In genomic region chr2:61906187-61906470, GRCh38 we compare ENCODE assay signal across 8 cellular contexts. TPM values are rescaled to one million over a fixed set of nuclear protein-coding genes. Genes with fewer than 3 reads are reported as not detected.
DNase-seq lines count a peak whose midpoint lies in the region; ATAC-seq, FAIRE-seq and TF ChIP-seq lines count a peak whose summit lies in the region.

No MANE protein-coding gene starts in this region.

- peak overlapping the region; percentile 74 to 96 for H3K4me3 ChIP-seq in SK-N-SH (ENCODE audit: low read depth in 2 of 2, low read length in 1 of 2)
- H3K4me3 ChIP-seq in heart left ventricle = peak overlapping the region; percentile 57 to 90 (median 76)
- H3K4me3 ChIP-seq in small intestine (ENCODE audit: low read depth in 1 of 2, low read length in 2 of 2) = peak overlapping the region; percentile 60 to 83

- TF ChIP-seq POLR2A in heart left ventricle (IDR thresholded peaks at IDR 0.05) = no peak

- H3K36me3 Mint-ChIP-seq in activated CD4-positive, alpha-beta T cell treated with anti-CD3 and anti-CD28 coated beads for 36 hours (ENCODE audit: low read depth) = no peaks in the 10 kb centered on the region

- TF ChIP-seq EP300 in SK-N-SH (IDR thresholded peaks at IDR 0.05; ENCODE audit: borderline replicate concordance in 1 of 2, low read depth in 1 of 2, low read length in 1 of 2) = no peak

- peaks cover 12% of the 10 kb centered on the region for H3F3A ChIP-seq in SK-N-SH (replicated peaks; ENCODE audit: insufficient read depth)

- DNase-seq in activated CD4-positive, alpha-beta T cell treated with anti-CD3 and anti-CD28 coated beads for 36 hours = peak; percentile 10
- no peak for DNase-seq in activated CD4-positive, alpha-beta T cell treated with anti-CD3 and anti-CD28 coated beads, Interleukin-2, amount 50 U/mL, for 1 hour
- DNase-seq in SK-N-SH (no peak), heart left ventricle (no peak), small intestine (no peak)
- DNase-seq in NK-92 treated with Interleukin-12 subunit alpha and Interleukin-12 subunit beta, amount 100 ng/mL, for 24 hours (lab: John Stamatoyannopoulos, UW) = no peak
- DNase-seq in stimulated activated CD8-positive, alpha-beta memory T cell treated with anti-CD3 and anti-CD28 coated beads, Interleukin-4, amount 100 ng/mL, for 48 hours = no peak

- H3K27me3 ChIP-seq in SK-N-SH (ENCODE audit: insufficient read depth) (no peaks in the 10 kb centered on the region), heart left ventricle (no peaks in the 10 kb centered on the region), small intestine (ENCODE audit: control insufficient read depth in 2 of 2, insufficient read depth in 2 of 2, low read length in 2 of 2) (no peaks in the 10 kb centered on the region)

- ATAC-seq in activated CD4-positive, alpha-beta T cell treated with anti-CD3 and anti-CD28 coated beads for 36 hours = no peak
- ATAC-seq in heart left ventricle = peak in 2 of 4 donors; percentile 2 to 9
- no peak for ATAC-seq in GM21526 (IDR thresholded peaks at IDR 0.05; ENCODE audit: low FRiP score, unreplicated experiment)

- H3K36me3 ChIP-seq in SK-N-SH (replicated peaks in 1 of 2; ENCODE audit: control insufficient read depth in 1 of 2, insufficient read depth in 2 of 2, low read length in 1 of 2) = no peaks in the 10 kb centered on the region
- H3K36me3 ChIP-seq in heart left ventricle = no peaks in the 10 kb centered on the region
- no peaks in the 10 kb centered on the region for H3K36me3 ChIP-seq in small intestine (ENCODE audit: control insufficient read depth in 2 of 2, insufficient read depth in 2 of 2, low read length in 2 of 2)

- intact Hi-C loops in activated CD4-positive, alpha-beta T cell treated with anti-CD3 and anti-CD28 coated beads for 36 hours (cut with DNase I, micrococcal nuclease) = loop anchor here in 1 of 2 experiments (5.0 kb wide), 2 partner anchors 214 to 369 kb away; partner anchors contain the start of gene XPO1
- intact Hi-C loops in heart left ventricle (cut with DNase I) = no loop called here

- no peaks in the 10 kb centered on the region for H3K9me3 Mint-ChIP-seq in activated CD4-positive, alpha-beta T cell treated with anti-CD3 and anti-CD28 coated beads for 36 hours (ENCODE audit: low read depth)

- peaks cover 9% of the 10 kb centered on the region for H3K4me1 Mint-ChIP-seq in activated CD4-positive, alpha-beta T cell treated with anti-CD3 and anti-CD28 coated beads for 36 hours

- TF ChIP-seq RAD21 in SK-N-SH (IDR thresholded peaks at IDR 0.05; ENCODE audit: low read length) = no peak

- CTCF ChIA-PET in activated CD4-positive, alpha-beta T cell treated with anti-CD3 and anti-CD28 coated beads for 36 hours (lab: Charles Lee) = interaction anchor here (0.7 to 1.7 kb wide), 3 partner anchors 10 to 508 kb away, joined by 3 to 9 read pairs (median 5); no protein-coding TSS in a partner anchor
- CTCF ChIA-PET in SK-N-SH (lab: Yijun Ruan, JAX) = no interaction called here

- POLR2A ChIA-PET in activated CD4-positive, alpha-beta T cell treated with anti-CD3 and anti-CD28 coated beads for 36 hours (lab: Charles Lee) = no interaction called here
- POLR2A ChIA-PET in SK-N-SH (lab: Yijun Ruan, JAX) = no interaction called here

- H3K9ac ChIP-seq in SK-N-SH = peak overlapping the region; percentile 80

- TF ChIP-seq CTCF in SK-N-SH (IDR thresholded peaks at IDR 0.05) (no peak), heart left ventricle (IDR thresholded peaks at IDR 0.05) (no peak)

- H3K4me1 ChIP-seq in SK-N-SH (ENCODE audit: control insufficient read depth in 1 of 2, insufficient read depth in 2 of 2, low read depth in 1 of 2, low read length in 1 of 2) = peaks cover 2 to 6% of the 10 kb centered on the region in 2 experiments; a peak in 1 of 4 replicates
- H3K4me1 ChIP-seq in heart left ventricle = peaks cover 0 to 44% (median 18%) of the 10 kb centered on the region in 12 donors
- no peaks in the 10 kb centered on the region for H3K4me1 ChIP-seq in small intestine (ENCODE audit: control insufficient read depth in 2 of 2, insufficient read depth in 1 of 2, low read depth in 1 of 2, low read length in 1 of 2)

- H3K4me3 Mint-ChIP-seq in activated CD4-positive, alpha-beta T cell treated with anti-CD3 and anti-CD28 coated beads for 36 hours = peak overlapping the region; percentile 96

- no peak for FAIRE-seq in small intestine (lab: Jason Lieb, UNC)

- H3K4me2 ChIP-seq in SK-N-SH = peak overlapping the region; percentile 94

- H3K9me2 ChIP-seq in SK-N-SH = no peaks in the 10 kb centered on the region

- peak overlapping the region; percentile 80 for H3K27ac Mint-ChIP-seq in activated CD4-positive, alpha-beta T cell treated with anti-CD3 and anti-CD28 coated beads for 36 hours

- H2AFZ ChIP-seq in SK-N-SH (ENCODE audit: low read depth) = peak overlapping the region; percentile 96

- no peak overlapping the region; a peak in 1 of 4 replicates for H3K27ac ChIP-seq in SK-N-SH (ENCODE audit: low read depth in 2 of 2, low read length in 1 of 2)
- peak overlapping the region in 9 of 12 donors; percentile 47 to 80 (median 73) for H3K27ac ChIP-seq in heart left ventricle
- H3K27ac ChIP-seq in small intestine (ENCODE audit: low read depth in 1 of 2, low read length in 1 of 2) = peak overlapping the region in 1 of 2 donors; percentile 79

- H3K9me3 ChIP-seq in SK-N-SH = no peaks in the 10 kb centered on the region
- no peaks in the 10 kb centered on the region for H3K9me3 ChIP-seq in heart left ventricle
- no peaks in the 10 kb centered on the region for H3K9me3 ChIP-seq in small intestine (ENCODE audit: control insufficient read depth, low read depth)

- no peaks in the 10 kb centered on the region for H4K20me1 ChIP-seq in SK-N-SH (ENCODE audit: insufficient read depth)

- peaks cover 24% of the 10 kb centered on the region for H3K79me2 ChIP-seq in SK-N-SH (ENCODE audit: insufficient read depth)

- H3K27me3 Mint-ChIP-seq in activated CD4-positive, alpha-beta T cell treated with anti-CD3 and anti-CD28 coated beads for 36 hours = no peaks in the 10 kb centered on the region

- 3% methylated on average over 6 of the region's 6 CpGs for WGBS in SK-N-SH (ENCODE audit: low lambda C conversion rate)
- WGBS in heart left ventricle, 4 donors = 0 to 2% (median 1%) methylated on average over 6 of the region's 6 CpGs
- 1% methylated on average over 6 of the region's 6 CpGs for WGBS in small intestine, 3 donors

TF ChIP-seq in SK-N-SH, 30 proteins besides CTCF, POLR2A, EP300 and RAD21:
- TF ChIP-seq MXI1 (IDR thresholded peaks at IDR 0.05; ENCODE audit: low read depth, low read length) (peak; percentile 47; the same call in 1 of the 2 replicates), TEAD4 (IDR thresholded peaks at IDR 0.05; ENCODE audit: borderline replicate concordance, insufficient read depth) (no peak)
- TF ChIP-seq, protein P1, sequence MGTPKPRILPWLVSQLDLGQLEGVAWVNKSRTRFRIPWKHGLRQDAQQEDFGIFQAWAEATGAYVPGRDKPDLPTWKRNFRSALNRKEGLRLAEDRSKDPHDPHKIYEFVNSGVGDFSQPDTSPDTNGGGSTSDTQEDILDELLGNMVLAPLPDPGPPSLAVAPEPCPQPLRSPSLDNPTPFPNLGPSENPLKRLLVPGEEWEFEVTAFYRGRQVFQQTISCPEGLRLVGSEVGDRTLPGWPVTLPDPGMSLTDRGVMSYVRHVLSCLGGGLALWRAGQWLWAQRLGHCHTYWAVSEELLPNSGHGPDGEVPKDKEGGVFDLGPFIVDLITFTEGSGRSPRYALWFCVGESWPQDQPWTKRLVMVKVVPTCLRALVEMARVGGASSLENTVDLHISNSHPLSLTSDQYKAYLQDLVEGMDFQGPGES (IDR thresholded peaks at IDR 0.05; ENCODE audit: low read depth, low read length) = no peak

RNA-seq across cellular contexts. Expression of gene COMMD1, which starts 0.7 kb away (rescaled TPM):
- 10 to 100 TPM; 29.3 to 36.1 TPM for total RNA-seq in activated CD4-positive, alpha-beta T cell treated with anti-CD3 and anti-CD28 coated beads for 36 hours
- polyA plus RNA-seq in SK-N-SH (2012; rRNA removed) (32.5 and 33.1 TPM in 2 replicates), heart left ventricle (10 to 100 TPM; 71.4 to 99.5 TPM), small intestine (10 to 100 TPM; 29.1 to 45.4 (median 40.0) TPM)
- 35.5 and 47.0 TPM in 2 replicates for polyA plus RNA-seq in SK-N-SH (2012; cell fraction: cytosol; rRNA removed)
- polyA plus RNA-seq in SK-N-SH (2012; cell fraction: nucleus; rRNA removed) = 25.2 and 25.9 TPM in 2 replicates
- total RNA-seq in heart left ventricle = 10 to 100 TPM; 50.1 to 79.6 (median 64.2) TPM

RNA-seq across cellular contexts. Expression of gene CCT4, which starts 17.7 kb away (rescaled TPM):
- total RNA-seq in activated CD4-positive, alpha-beta T cell treated with anti-CD3 and anti-CD28 coated beads for 36 hours = 100 to 1,000 TPM; 255 to 373 TPM
- polyA plus RNA-seq in SK-N-SH (2012; rRNA removed) (75.0 and 75.1 TPM in 2 replicates), heart left ventricle (100 to 1,000 TPM in 1 of 2 donors, 10 to 100 TPM in 1; 42.1 to 170 TPM), small intestine (100 to 1,000 TPM in 1 of 3 donors, 10 to 100 TPM in 2; 36.9 to 115 (median 37.0) TPM)
- polyA plus RNA-seq in SK-N-SH (2012; cell fraction: cytosol; rRNA removed) = 105 and 118 TPM in 2 replicates
- 35.3 and 62.2 TPM in 2 replicates for polyA plus RNA-seq in SK-N-SH (2012; cell fraction: nucleus; rRNA removed)
- total RNA-seq in heart left ventricle = 100 to 1,000 TPM in 4 of 9 donors, 10 to 100 TPM in 5; 50.1 to 130 (median 96.9) TPM

RNA-seq across cellular contexts. Expression of gene FAM161A, which starts 52.3 kb away (rescaled TPM):
- total RNA-seq in activated CD4-positive, alpha-beta T cell treated with anti-CD3 and anti-CD28 coated beads for 36 hours = 1 to 10 TPM; 6.2 to 7.3 TPM
- polyA plus RNA-seq in SK-N-SH (2012; rRNA removed) (0.90 and 1.2 TPM in 2 replicates), heart left ventricle (1 to 10 TPM in 1 of 2 donors, under 1 TPM in 1; 0.84 to 4.4 TPM), small intestine (under 1 TPM; 0.22 to 0.95 (median 0.54) TPM)
- polyA plus RNA-seq in SK-N-SH (2012; cell fraction: cytosol; rRNA removed) = 0.81 and 1.3 TPM in 2 replicates
- polyA plus RNA-seq in SK-N-SH (2012; cell fraction: nucleus; rRNA removed) = 2.9 and 4.8 TPM in 2 replicates
- 1 to 10 TPM in 8 of 9 donors, under 1 TPM in 1; 0.56 to 2.9 (median 2.3) TPM for total RNA-seq in heart left ventricle

Comparison
In these comparisons a context has a peak if more than half of its experiments do, and no peak if none do; other contexts are left out.
1. H3K27ac ChIP-seq: peak in heart left ventricle (9 of 12); none in SK-N-SH (0 of 2).
2. Peak in every context shown above with its lines, with median percentiles within 50 percentile points of each other: H3K4me3 ChIP-seq.